ENCODE assay signal across 1 cellular context in genomic region chr19:55487884-55488687, GRCh38.
TF ChIP-seq lines count a peak whose summit lies in the region.

Gene SSC5D, plus strand, starts transcription at chr19:55488436. Its CDS starts 154 bp downstream, at chr19:55488590.

TF ChIP-seq in GM23338, 12 proteins besides CTCF, POLR2A, EP300 and RAD21 (continued from another document):
- TF ChIP-seq, protein P1, sequence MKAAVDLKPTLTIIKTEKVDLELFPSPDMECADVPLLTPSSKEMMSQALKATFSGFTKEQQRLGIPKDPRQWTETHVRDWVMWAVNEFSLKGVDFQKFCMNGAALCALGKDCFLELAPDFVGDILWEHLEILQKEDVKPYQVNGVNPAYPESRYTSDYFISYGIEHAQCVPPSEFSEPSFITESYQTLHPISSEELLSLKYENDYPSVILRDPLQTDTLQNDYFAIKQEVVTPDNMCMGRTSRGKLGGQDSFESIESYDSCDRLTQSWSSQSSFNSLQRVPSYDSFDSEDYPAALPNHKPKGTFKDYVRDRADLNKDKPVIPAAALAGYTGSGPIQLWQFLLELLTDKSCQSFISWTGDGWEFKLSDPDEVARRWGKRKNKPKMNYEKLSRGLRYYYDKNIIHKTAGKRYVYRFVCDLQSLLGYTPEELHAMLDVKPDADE (IDR thresholded peaks at IDR 0.05), result no peak
- no peak for TF ChIP-seq STAT1 (IDR thresholded peaks at IDR 0.05; ENCODE audit: unreplicated experiment)
- no peak for TF ChIP-seq ZNF462 (CRISPR knock-in tag; IDR thresholded peaks at IDR 0.05)
- no peak for TF ChIP-seq ZNF331 (CRISPR knock-in tag; IDR thresholded peaks at IDR 0.05; ENCODE audit: low read depth)
- no peak for TF ChIP-seq POLR2AphosphoS5 (IDR thresholded peaks at IDR 0.05; ENCODE audit: low read depth)
